11 cellular contexts compared by ENCODE assay signal in the genomic region with DNA sequence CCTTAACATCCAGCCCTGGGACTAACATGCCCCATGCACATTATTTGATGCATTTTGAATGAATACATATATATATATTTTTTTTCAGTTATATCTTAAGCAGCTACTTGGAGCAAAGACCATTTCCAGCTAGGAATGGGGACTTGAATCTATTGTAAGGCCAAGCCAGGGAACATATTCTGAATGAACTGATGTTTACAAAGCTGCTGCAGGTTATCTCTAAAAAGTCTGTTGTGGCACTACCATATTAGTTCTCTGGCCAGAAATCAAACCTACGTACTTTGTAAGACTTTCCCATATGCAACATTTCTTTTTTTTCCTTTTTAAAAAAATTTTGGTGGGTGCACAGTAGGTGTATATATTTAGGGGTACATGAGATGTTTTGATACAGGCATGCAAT.
"Had no signal": no experiment of that assay in that cellular context is flagged by ENCODE, and none has a peak within 500 bp of the region (broad histone marks: within the 10 kb centered on the region; RNA-seq: fewer than 3 reads in every experiment).

No MANE protein-coding gene starts in this region.

- FAIRE-seq: H1, H54 had no signal

- DNase-seq: GM23248, GOT3, H7, H9, HCEC 1CT, HFFc6 had no signal

- H3K4me1 ChIP-seq: HAP-1 had no signal

- ATAC-seq: GM23338, HCT116 had no signal

- H3K4me3 ChIP-seq: GM23248, GM23338, HAP-1 had no signal

- H3K27ac ChIP-seq: GM23248 had no signal

- H3K36me3 ChIP-seq: HAP-1 had no signal

- H3K27ac Mint-ChIP-seq: GM23338, H9, HFFc6 had no signal

- H3K4me3 Mint-ChIP-seq: GM23338, H9, HFFc6 had no signal
